ENCODE assay signal across 10 cellular contexts in the genomic region with DNA sequence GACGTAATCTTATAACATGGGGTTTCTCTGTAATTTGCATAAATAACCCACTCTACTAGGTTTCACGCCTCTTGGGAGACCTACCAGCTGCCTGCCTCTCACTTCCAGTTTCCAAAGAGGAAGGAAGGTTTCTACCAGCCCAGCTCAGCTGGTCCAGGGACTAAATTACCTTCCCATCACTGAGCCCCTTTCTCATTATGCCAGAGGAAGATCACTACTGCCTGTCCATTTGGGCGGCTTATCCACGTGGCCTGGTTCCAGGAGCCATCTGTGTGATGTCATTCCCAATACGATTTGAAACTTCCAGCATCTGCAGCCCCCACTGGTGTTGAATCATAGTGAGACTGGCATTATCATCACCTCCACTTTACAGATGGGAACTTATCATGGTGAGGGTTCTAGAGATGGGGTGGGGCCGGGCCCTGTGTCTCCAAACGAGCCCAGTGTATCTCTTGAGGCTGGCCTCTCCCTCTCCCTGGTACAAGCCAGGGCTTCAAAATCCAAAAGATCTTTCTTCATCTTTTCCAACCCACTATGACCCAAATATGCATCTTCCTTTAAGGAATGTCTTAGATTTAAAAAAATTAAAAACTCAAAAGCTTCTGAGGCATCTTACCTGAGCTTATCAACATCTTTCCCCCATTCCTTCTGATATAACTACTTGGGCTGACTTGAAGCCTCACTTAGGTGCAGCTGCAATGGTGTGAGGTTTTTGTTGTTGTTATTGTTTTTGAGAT.
A peak's percentile ranks its signal among the peaks of the same experiment; 100 is the strongest.
DNase-seq lines count a peak whose midpoint lies in the region; ATAC-seq and TF ChIP-seq lines count a peak whose summit lies in the region.
"Had no signal": no experiment of that assay in that cellular context is flagged by ENCODE, and none has a peak within 500 bp of the region (broad histone marks: within the 10 kb centered on the region; RNA-seq: fewer than 3 reads in every experiment).

No MANE protein-coding gene starts in this region.

- H3K27ac ChIP-seq in hepatocyte = no peak overlapping the region
- H3K27ac ChIP-seq: SJSA1 had no signal

- no peaks in the 10 kb centered on the region for H3K27me3 ChIP-seq in hepatocyte

- no peaks in the 10 kb centered on the region for H3K36me3 ChIP-seq in hepatocyte (replicated peaks; ENCODE audit: insufficient read depth, low read depth)
- H3K36me3 ChIP-seq: SJSA1 had no signal

- H3K4me1 ChIP-seq in hepatocyte (ENCODE audit: insufficient read depth) = peaks cover 49% of the 10 kb centered on the region

- TF ChIP-seq CTCF in fibroblast of mammary gland (conservative IDR thresholded peaks at IDR 0.05; ENCODE audit: control insufficient read depth, insufficient read depth, low read depth, low read length) (no peak), hepatocyte (IDR thresholded peaks at IDR 0.05; ENCODE audit: poor library complexity) (no peak)

- no peak overlapping the region for H2AFZ ChIP-seq in hepatocyte

- ATAC-seq in GM18505 (IDR thresholded peaks at IDR 0.05; ENCODE audit: unreplicated experiment) = peak; percentile 95
- peak; percentile 98 for ATAC-seq in GM21515 (IDR thresholded peaks at IDR 0.05; ENCODE audit: unreplicated experiment)
- ATAC-seq in HG03196 (IDR thresholded peaks at IDR 0.05; ENCODE audit: unreplicated experiment) = peak; percentile 96

- H3K4me3 ChIP-seq in fibroblast of mammary gland (ENCODE audit: control insufficient read depth, low read depth, low read length) (no peak overlapping the region), hepatocyte (no peak overlapping the region)
- H3K4me3 ChIP-seq: SJSA1 had no signal

- H3K79me2 ChIP-seq in hepatocyte = no peaks in the 10 kb centered on the region

- DNase-seq in fibroblast of mammary gland (ENCODE audit: low read depth) (peak; percentile 13), SKM-1 treated with dmso at 0.1 percent for 144 hours (lab: John Stamatoyannopoulos, UW; ENCODE audit: unreplicated experiment) (no peak), NCI-H345 (lab: John Stamatoyannopoulos, UW) (no peak), HuH-7 (ENCODE audit: low spot score) (no peak), hepatocyte (ENCODE audit: low spot score) (no peak)
- DNase-seq: DND-41 had no signal

- H3K9me2 ChIP-seq in hepatocyte (replicated peaks; ENCODE audit: insufficient read depth) = no peaks in the 10 kb centered on the region

- WGBS in hepatocyte (ENCODE audit: low lambda C conversion rate, missing lambda C conversion rate) = 82% methylated on average over 7 of the region's 7 CpGs

- no peaks in the 10 kb centered on the region for H3K9me3 ChIP-seq in hepatocyte (ENCODE audit: low read depth)
- H3K9me3 ChIP-seq: SJSA1 had no signal

- no peak overlapping the region for H3K4me2 ChIP-seq in hepatocyte

- no peak for TF ChIP-seq POLR2A in GM18505 (IDR thresholded peaks at IDR 0.05; ENCODE audit: borderline replicate concordance, extremely low read depth, insufficient read depth, insufficient read length)

- no peaks in the 10 kb centered on the region for H4K20me1 ChIP-seq in hepatocyte (ENCODE audit: insufficient read depth, poor library complexity, severe bottlenecking)
